In genomic region chr2:74385396-74385795, GRCh38 we compare ENCODE assay signal across 15 cellular contexts. TPM values are rescaled to one million over a fixed set of nuclear protein-coding genes. Genes with fewer than 3 reads are reported as not detected.
DNase-seq lines count a peak whose midpoint lies in the region; ATAC-seq and TF ChIP-seq lines count a peak whose summit lies in the region.
"Had no signal": no experiment of that assay in that cellular context is flagged by ENCODE, and none has a peak within 500 bp of the region (broad histone marks: within the 10 kb centered on the region; RNA-seq: fewer than 3 reads in every experiment).

No MANE protein-coding gene starts in this region.

- H3K27ac ChIP-seq in cardiac muscle cell (peak overlapping the region; percentile 45), right atrium auricular region (no peak overlapping the region), dorsolateral prefrontal cortex (peak overlapping the region; percentile 31 to 97 (median 87)), mesendoderm (ENCODE audit: low read depth, low read length) (no peak overlapping the region), thoracic aorta (peak overlapping the region; percentile 16 to 20), MM.1S (ENCODE audit: low read length) (no peak overlapping the region)

- WGBS in mesendoderm (ENCODE audit: extremely low coverage, insufficient coverage, low lambda C conversion rate) = no CpG with 5 or more reads among the region's 8 CpGs

- CTCF ChIA-PET in activated CD4-positive, alpha-beta T cell treated with anti-CD3 and anti-CD28 coated beads, Interleukin-2, amount 10 ng/mL, durations not matched to agents 7 days and 5 days (lab: Charles Lee) = no interaction called here

- H3K4me2 ChIP-seq in mesendoderm (ENCODE audit: low read length) (no peak overlapping the region), MM.1S (ENCODE audit: low read depth, low read length) (no peak overlapping the region)

- no peaks in the 10 kb centered on the region for H3K9me3 Mint-ChIP-seq in activated CD4-positive, alpha-beta T cell treated with anti-CD3 and anti-CD28 coated beads, Interleukin-2, amount 10 ng/mL, durations not matched to agents 7 days and 5 days
- H3K9me3 Mint-ChIP-seq: CD4-positive, CD25-positive, alpha-beta regulatory T cell; natural killer cell had no signal

- H3K4me3 ChIP-seq in cardiac muscle cell (no peak overlapping the region), right atrium auricular region (no peak overlapping the region), dorsolateral prefrontal cortex (peak overlapping the region; percentile 38 to 95 (median 59)), mesendoderm (ENCODE audit: low read length) (no peak overlapping the region), thoracic aorta (no peak overlapping the region), MM.1S (ENCODE audit: low read length) (no peak overlapping the region)
- H3K4me3 ChIP-seq: esophagus squamous epithelium had no signal

- TF ChIP-seq CTCF in cardiac muscle cell (IDR thresholded peaks at IDR 0.05; ENCODE audit: low read depth, low read length) (no peak), right atrium auricular region (IDR thresholded peaks at IDR 0.05) (no peak), dorsolateral prefrontal cortex (IDR thresholded peaks at IDR 0.05 in 54 of 56, conservative IDR thresholded peaks at IDR 0.05 in 2 of 56; ENCODE audit: low read depth in 1 of 56, partially characterized antibody in 56 of 56) (peak in 24 of 56 donors; percentile 8 to 44 (median 20)), thoracic aorta (IDR thresholded peaks at IDR 0.05) (no peak), MM.1S (IDR thresholded peaks at IDR 0.05; ENCODE audit: low read length) (no peak)

- H3K4me1 Mint-ChIP-seq in activated CD4-positive, alpha-beta T cell treated with anti-CD3 and anti-CD28 coated beads, Interleukin-2, amount 10 ng/mL, durations not matched to agents 7 days and 5 days = peaks cover 10% of the 10 kb centered on the region

- no peak overlapping the region for H2BK120ac ChIP-seq in mesendoderm (ENCODE audit: low read depth, low read length)

- H3K79me2 ChIP-seq in mesendoderm (ENCODE audit: control insufficient read depth, insufficient read depth, low read length) (peaks cover 59% of the 10 kb centered on the region), MM.1S (ENCODE audit: low read length) (peaks cover 40% of the 10 kb centered on the region)

- no peak overlapping the region for H3K56ac ChIP-seq in mesendoderm (ENCODE audit: low read length)

- peaks cover 29% of the 10 kb centered on the region for H3K4me1 ChIP-seq in cardiac muscle cell (ENCODE audit: low read depth)
- H3K4me1 ChIP-seq in right atrium auricular region = peaks cover 0 to 84% of the 10 kb centered on the region in 2 donors
- peaks cover under 1% of the 10 kb centered on the region for H3K4me1 ChIP-seq in mesendoderm (ENCODE audit: control insufficient read depth, low read depth, low read length)
- peaks cover 27 to 73% of the 10 kb centered on the region in 2 donors for H3K4me1 ChIP-seq in thoracic aorta (ENCODE audit: control insufficient read depth in 1 of 2, low read depth in 2 of 2)
- 0 out of 2 replicates have a peak, but pooled peaks cover 6% of the 10 kb centered on the region for H3K4me1 ChIP-seq in MM.1S (ENCODE audit: low read length)

- H3K23ac ChIP-seq in mesendoderm (ENCODE audit: low read length) = no peak overlapping the region

- no peaks in the 10 kb centered on the region for H3F3A ChIP-seq in MM.1S (ENCODE audit: insufficient read depth, low read length)

- ATAC-seq in thoracic aorta (ENCODE audit: insufficient number of reproducible peaks, low FRiP score, low read depth) = no peak
- ATAC-seq: natural killer cell had no signal

- no peaks in the 10 kb centered on the region for H3K9me2 ChIP-seq in MM.1S (replicated peaks; ENCODE audit: insufficient read depth, low read length)

- no peak overlapping the region for H3K4me3 Mint-ChIP-seq in activated CD4-positive, alpha-beta T cell treated with anti-CD3 and anti-CD28 coated beads, Interleukin-2, amount 10 ng/mL, durations not matched to agents 7 days and 5 days
- H3K4me3 Mint-ChIP-seq: CD4-positive, CD25-positive, alpha-beta regulatory T cell; natural killer cell had no signal

- POLR2A ChIA-PET in activated CD4-positive, alpha-beta T cell treated with anti-CD3 and anti-CD28 coated beads, Interleukin-2, amount 10 ng/mL, durations not matched to agents 7 days and 5 days (lab: Charles Lee) = no interaction called here

- no peak overlapping the region for H2AFZ ChIP-seq in MM.1S (ENCODE audit: low read length)

- H3K9ac ChIP-seq in mesendoderm (ENCODE audit: low read length) (no peak overlapping the region), MM.1S (ENCODE audit: low read length) (no peak overlapping the region)

- DNase-seq in cardiac muscle cell (ENCODE audit: low read depth in 1 of 2, low spot score in 1 of 2) = peak in 1 of 2 donors; percentile 37
- no peak for DNase-seq in right atrium auricular region (ENCODE audit: low spot score)
- DNase-seq in dorsolateral prefrontal cortex = peak; percentile 25 to 91 (median 81)
- DNase-seq in mesendoderm = peak; percentile 14
- DNase-seq in thoracic aorta (ENCODE audit: low spot score) = no peak
- DNase-seq in NOMO-1 (lab: John Stamatoyannopoulos, UW; ENCODE audit: unreplicated experiment in 2 of 2) = no peak
- no peak for DNase-seq in MM.1S
- DNase-seq in activated CD4-positive, alpha-beta T cell treated with anti-CD3 and anti-CD28 coated beads, Interleukin-2, amount 10 ng/mL, durations not matched to agents 7 days and 5 days = no peak
- DNase-seq: activated effector memory CD4-positive, alpha-beta T cell treated with Interleukin-2 at 50 U/mL for 16 hours; CD4-positive, CD25-positive, alpha-beta regulatory T cell; DMS79 treated with DMSO at 0.1 percent for 48 hours; esophagus squamous epithelium; natural killer cell; NCI-H1694 treated with DMSO at 0.1 percent for 48 hours; stimulated activated CD4-positive, alpha-beta T cell treated with anti-CD3 and anti-CD28 coated beads, Interleukin-4, amount 100 ng/mL, for 4 hours had no signal

- intact Hi-C loops in dorsolateral prefrontal cortex (cut with DNase I) = loop anchor here in 1 of 2 donors (10.0 kb wide), 1 partner anchor 131 kb away; no protein-coding TSS in a partner anchor

- H3K27me3 ChIP-seq in cardiac muscle cell (no peaks in the 10 kb centered on the region), right atrium auricular region (no peaks in the 10 kb centered on the region), dorsolateral prefrontal cortex (no peaks in the 10 kb centered on the region), mesendoderm (ENCODE audit: insufficient read depth, low read length, poor library complexity) (no peaks in the 10 kb centered on the region), thoracic aorta (replicated peaks; ENCODE audit: insufficient read depth) (no peaks in the 10 kb centered on the region), MM.1S (replicated peaks; ENCODE audit: insufficient read depth, low read length) (no peaks in the 10 kb centered on the region)
- H3K27me3 ChIP-seq: esophagus squamous epithelium had no signal

- no peaks in the 10 kb centered on the region for H3K27me3 Mint-ChIP-seq in activated CD4-positive, alpha-beta T cell treated with anti-CD3 and anti-CD28 coated beads, Interleukin-2, amount 10 ng/mL, durations not matched to agents 7 days and 5 days
- H3K27me3 Mint-ChIP-seq: CD4-positive, CD25-positive, alpha-beta regulatory T cell had no signal

- no peak overlapping the region for H3K18ac ChIP-seq in mesendoderm (ENCODE audit: low read length)

- H4K8ac ChIP-seq in mesendoderm (ENCODE audit: low read depth, low read length) = no peak overlapping the region

- no peak overlapping the region for H2AK5ac ChIP-seq in mesendoderm (ENCODE audit: low read length)

- H3K4ac ChIP-seq in mesendoderm (ENCODE audit: low read depth, low read length) = no peak overlapping the region

- H3K36me3 ChIP-seq in cardiac muscle cell (peaks cover 4% of the 10 kb centered on the region), right atrium auricular region (no peaks in the 10 kb centered on the region), mesendoderm (ENCODE audit: control insufficient read depth, insufficient read depth, low read length) (no peaks in the 10 kb centered on the region), thoracic aorta (no peaks in the 10 kb centered on the region), MM.1S (replicated peaks; ENCODE audit: insufficient read depth, low read length) (no peaks in the 10 kb centered on the region)

- no peak overlapping the region for H3K27ac Mint-ChIP-seq in activated CD4-positive, alpha-beta T cell treated with anti-CD3 and anti-CD28 coated beads, Interleukin-2, amount 10 ng/mL, durations not matched to agents 7 days and 5 days
- H3K27ac Mint-ChIP-seq: CD4-positive, CD25-positive, alpha-beta regulatory T cell; natural killer cell had no signal

- no peak overlapping the region for H4K5ac ChIP-seq in mesendoderm (ENCODE audit: low read length)

- H4K20me1 ChIP-seq in MM.1S (ENCODE audit: insufficient read depth, low read length) = no peaks in the 10 kb centered on the region

- H3K9me3 ChIP-seq in cardiac muscle cell (ENCODE audit: low read depth) (no peaks in the 10 kb centered on the region), right atrium auricular region (no peaks in the 10 kb centered on the region), thoracic aorta (no peaks in the 10 kb centered on the region), MM.1S (replicated peaks; ENCODE audit: insufficient read depth, low read length) (no peaks in the 10 kb centered on the region)
- H3K9me3 ChIP-seq: esophagus squamous epithelium had no signal

- peaks cover 8% of the 10 kb centered on the region for H3K36me3 Mint-ChIP-seq in activated CD4-positive, alpha-beta T cell treated with anti-CD3 and anti-CD28 coated beads, Interleukin-2, amount 10 ng/mL, durations not matched to agents 7 days and 5 days (ENCODE audit: low read depth)
- H3K36me3 Mint-ChIP-seq: natural killer cell had no signal

- H2BK15ac ChIP-seq in mesendoderm (replicated peaks; ENCODE audit: low read depth) = no peak overlapping the region

- H2BK5ac ChIP-seq in mesendoderm (ENCODE audit: low read length) = no peak overlapping the region

- peaks cover 36% of the 10 kb centered on the region for H3K79me1 ChIP-seq in mesendoderm (ENCODE audit: low read length)

RNA-seq across cellular contexts. Expression of gene DCTN1, which starts 5.3 kb away (rescaled TPM):
- 130 and 156 TPM in 2 replicates for total RNA-seq in cardiac muscle cell
- 164 and 178 TPM in 2 replicates for polyA plus RNA-seq in cardiac muscle cell
- 100 to 1,000 TPM in 1 of 2 donors, 10 to 100 TPM in 1; 86.5 to 102 TPM for total RNA-seq in right atrium auricular region
- total RNA-seq in dorsolateral prefrontal cortex = 100 to 1,000 TPM; 269 to 525 (median 395) TPM
- polyA plus RNA-seq in mesendoderm (2013, experiment 1 of 2) = 210 TPM
- 193 TPM for polyA plus RNA-seq in mesendoderm (2013, experiment 2 of 2)
- 100 to 1,000 TPM; 123 to 332 TPM for total RNA-seq in thoracic aorta
- total RNA-seq in activated CD4-positive, alpha-beta T cell treated with anti-CD3 and anti-CD28 coated beads, Interleukin-2, amount 10 ng/mL, durations not matched to agents 7 days and 5 days = 100 to 1,000 TPM; 106 to 132 TPM

RNA-seq across cellular contexts. Expression of gene C2orf81, which starts 36.0 kb away (rescaled TPM):
- 7.6 and 9.5 TPM in 2 replicates for total RNA-seq in cardiac muscle cell
- polyA plus RNA-seq in cardiac muscle cell = 7.1 and 8.5 TPM in 2 replicates
- 1 to 10 TPM in 1 of 2 donors, under 1 TPM in 1; 0.94 to 1.0 TPM for total RNA-seq in right atrium auricular region
- 1 to 10 TPM; 2.6 to 9.8 (median 5.6) TPM for total RNA-seq in dorsolateral prefrontal cortex
- polyA plus RNA-seq in mesendoderm (2013, experiment 1 of 2) = 0.34 TPM
- 0.56 TPM for polyA plus RNA-seq in mesendoderm (2013, experiment 2 of 2)
- 1 to 10 TPM; 1.7 to 1.9 TPM for total RNA-seq in thoracic aorta
- total RNA-seq in activated CD4-positive, alpha-beta T cell treated with anti-CD3 and anti-CD28 coated beads, Interleukin-2, amount 10 ng/mL, durations not matched to agents 7 days and 5 days = 1 to 10 TPM; 3.0 to 3.3 TPM

RNA-seq across cellular contexts. Expression of gene WDR54, which starts 36.1 kb away (rescaled TPM):
- 88.5 and 91.5 TPM in 2 replicates for total RNA-seq in cardiac muscle cell
- polyA plus RNA-seq in cardiac muscle cell = 132 and 159 TPM in 2 replicates
- total RNA-seq in right atrium auricular region = 1 to 10 TPM in 1 of 2 donors, under 1 TPM in 1; 0.67 to 7.5 TPM
- total RNA-seq in dorsolateral prefrontal cortex = 10 to 100 TPM in 119 of 120 experiments, 1 to 10 TPM in 1; 9.3 to 42.7 (median 26.3) TPM
- 10.1 TPM for polyA plus RNA-seq in mesendoderm (2013, experiment 1 of 2)
- 9.9 TPM for polyA plus RNA-seq in mesendoderm (2013, experiment 2 of 2)
- total RNA-seq in thoracic aorta = 1 to 10 TPM; 6.1 to 6.2 TPM
- 10 to 100 TPM; 71.3 to 80.7 TPM for total RNA-seq in activated CD4-positive, alpha-beta T cell treated with anti-CD3 and anti-CD28 coated beads, Interleukin-2, amount 10 ng/mL, durations not matched to agents 7 days and 5 days

RNA-seq across cellular contexts. Expression of gene SLC4A5, which starts 42.2 kb away (rescaled TPM):
- total RNA-seq in cardiac muscle cell (2.3 and 9.0 TPM in 2 replicates), right atrium auricular region (1 to 10 TPM in 1 of 2 donors, under 1 TPM in 1; 0.28 to 1.3 TPM), dorsolateral prefrontal cortex (10 to 100 TPM in 53 of 120 experiments, 1 to 10 TPM in 67; 1.6 to 26.1 (median 9.6) TPM), thoracic aorta (1 to 10 TPM; 2.2 to 9.5 TPM)
- polyA plus RNA-seq in cardiac muscle cell = 1.5 and 3.3 TPM in 2 replicates
- polyA plus RNA-seq in mesendoderm (2013, experiment 1 of 2) = 0.34 TPM
- 0.21 TPM for polyA plus RNA-seq in mesendoderm (2013, experiment 2 of 2)
- total RNA-seq in activated CD4-positive, alpha-beta T cell treated with anti-CD3 and anti-CD28 coated beads, Interleukin-2, amount 10 ng/mL, durations not matched to agents 7 days and 5 days = 1 to 10 TPM; 3.0 to 4.3 TPM

RNA-seq across cellular contexts. Expression of gene RTKN, which starts 56.3 kb away (rescaled TPM):
- total RNA-seq in cardiac muscle cell (41.1 and 53.3 TPM in 2 replicates), right atrium auricular region (10 to 100 TPM; 10.4 to 15.3 TPM), dorsolateral prefrontal cortex (100 to 1,000 TPM in 39 of 120 experiments, 10 to 100 TPM in 81; 17.0 to 289 (median 84.0) TPM), thoracic aorta (10 to 100 TPM; 23.2 to 25.6 TPM)
- 53.3 and 61.7 TPM in 2 replicates for polyA plus RNA-seq in cardiac muscle cell
- polyA plus RNA-seq in mesendoderm (2013, experiment 1 of 2) = 32.8 TPM
- 32.7 TPM for polyA plus RNA-seq in mesendoderm (2013, experiment 2 of 2)
- under 1 TPM; 0.62 to 0.82 TPM for total RNA-seq in activated CD4-positive, alpha-beta T cell treated with anti-CD3 and anti-CD28 coated beads, Interleukin-2, amount 10 ng/mL, durations not matched to agents 7 days and 5 days

Comparison
In these comparisons a context has a peak if more than half of its experiments do, and no peak if none do; other contexts are left out.
1. H3K27ac ChIP-seq: peak in cardiac muscle cell (single experiment), dorsolateral prefrontal cortex (59 of 59) and thoracic aorta (2 of 2); none in right atrium auricular region (0 of 2), mesendoderm (single experiment) and MM.1S (single experiment).
2. DNase-seq: peak in dorsolateral prefrontal cortex (10 of 10) and mesendoderm (single experiment); none in right atrium auricular region (single experiment), thoracic aorta (single experiment), NOMO-1 (0 of 2), MM.1S (single experiment) and activated CD4-positive, alpha-beta T cell treated with anti-CD3 and anti-CD28 coated beads, Interleukin-2, amount 10 ng/mL, durations not matched to agents 7 days and 5 days (single experiment).
3. H3K4me3 ChIP-seq: peak in dorsolateral prefrontal cortex (59 of 59); none in cardiac muscle cell (single experiment), right atrium auricular region (0 of 2), mesendoderm (single experiment), thoracic aorta (single experiment) and MM.1S (single experiment).